Comparison of ENCODE assay signal across 14 cellular contexts in genomic region chr2:27729614-27730013, GRCh38. TPM values are rescaled to one million over a fixed set of nuclear protein-coding genes. Genes with fewer than 3 reads are reported as not detected.
DNase-seq lines count a peak whose midpoint lies in the region; ATAC-seq and TF ChIP-seq lines count a peak whose summit lies in the region.
"Had no signal": no experiment of that assay in that cellular context is flagged by ENCODE, and none has a peak within 500 bp of the region (broad histone marks: within the 10 kb centered on the region; RNA-seq: fewer than 3 reads in every experiment).

No MANE protein-coding gene starts in this region.

- H3K27ac ChIP-seq in lung (ENCODE audit: low read depth in 1 of 2, low read length in 1 of 2) (peak overlapping the region; percentile 45 to 81), subcutaneous abdominal adipose tissue (ENCODE audit: low read depth, low read length) (peak overlapping the region; percentile 38)
- H3K27ac ChIP-seq: C4-2B, SJCRH30 had no signal

- no peaks in the 10 kb centered on the region for H4K20me1 ChIP-seq in Loucy (ENCODE audit: insufficient read depth, low read length, poor library complexity, severe bottlenecking)

- H3K9me3 ChIP-seq in Loucy (ENCODE audit: insufficient read depth, low read depth, low read length) (no peaks in the 10 kb centered on the region), lung (ENCODE audit: control insufficient read depth in 2 of 2, insufficient read depth in 1 of 2, low read length in 1 of 2) (no peaks in the 10 kb centered on the region), subcutaneous abdominal adipose tissue (ENCODE audit: control insufficient read depth in 5 of 5, low read length in 5 of 5) (no peaks in the 10 kb centered on the region)
- H3K9me3 ChIP-seq: SJCRH30 had no signal

- H3K4me1 Mint-ChIP-seq in activated T-cell treated with anti-CD3 and anti-CD28 coated beads, Interleukin-2, amount 50 U/mL, for 24 hours (ENCODE audit: low read depth), result peaks cover 11% of the 10 kb centered on the region
- peaks cover 25% of the 10 kb centered on the region for H3K4me1 Mint-ChIP-seq in activated T-cell treated with anti-CD3 and anti-CD28 coated beads, Interleukin-2, amount 50 U/mL, for 72 hours (ENCODE audit: low read depth)
- peaks cover 16% of the 10 kb centered on the region for H3K4me1 Mint-ChIP-seq in activated CD4-positive, alpha-beta T cell treated with anti-CD3 and anti-CD28 coated beads, Interleukin-2, amount 10 ng/mL, durations not matched to agents 7 days and 5 days

- H3K36me3 ChIP-seq in Loucy (ENCODE audit: insufficient read depth, low read length), result no peaks in the 10 kb centered on the region
- no peaks in the 10 kb centered on the region for H3K36me3 ChIP-seq in lung (ENCODE audit: control insufficient read depth in 2 of 2, insufficient read depth in 2 of 2, low read length in 2 of 2)
- no peaks in the 10 kb centered on the region for H3K36me3 ChIP-seq in subcutaneous abdominal adipose tissue (ENCODE audit: control insufficient read depth in 5 of 5, insufficient read depth in 5 of 5, low read length in 5 of 5)
- H3K36me3 ChIP-seq: SJCRH30 had no signal

- no peaks in the 10 kb centered on the region for H3K9me2 ChIP-seq in Loucy (replicated peaks; ENCODE audit: low read depth, low read length)

- POLR2A ChIA-PET in activated CD4-positive, alpha-beta T cell treated with anti-CD3 and anti-CD28 coated beads, Interleukin-2, amount 10 ng/mL, durations not matched to agents 7 days and 5 days (lab: Charles Lee), result no interaction called here

- H3K4me3 ChIP-seq in Loucy (ENCODE audit: low read length, poor library complexity, severe bottlenecking), result no peak overlapping the region
- H3K4me3 ChIP-seq in lung, result no peak overlapping the region
- no peak overlapping the region for H3K4me3 ChIP-seq in subcutaneous abdominal adipose tissue (ENCODE audit: low read depth in 1 of 5, low read length in 5 of 5)
- H3K4me3 ChIP-seq: SJCRH30 had no signal

- H3K4me2 ChIP-seq in Loucy (ENCODE audit: low read depth, low read length, poor library complexity, severe bottlenecking), result no peak overlapping the region

- no peaks in the 10 kb centered on the region for H3K79me2 ChIP-seq in Loucy (ENCODE audit: insufficient read depth, low read length)

- TF ChIP-seq CTCF in Loucy (conservative IDR thresholded peaks at IDR 0.05; ENCODE audit: low read length) (no peak), lung (IDR thresholded peaks at IDR 0.05; ENCODE audit: control extremely low read depth, extremely low read depth) (no peak)

- H3K4me1 ChIP-seq in Loucy (ENCODE audit: insufficient read depth, low read length, poor library complexity, severe bottlenecking) (no peaks in the 10 kb centered on the region), lung (ENCODE audit: control insufficient read depth in 2 of 2, insufficient read depth in 2 of 2, low read length in 2 of 2) (peaks cover 6 to 21% of the 10 kb centered on the region in 2 donors), subcutaneous abdominal adipose tissue (ENCODE audit: control insufficient read depth in 5 of 5, insufficient read depth in 5 of 5, low read length in 5 of 5) (peaks cover 0 to 44% (median 11%) of the 10 kb centered on the region in 5 donors)

- CTCF ChIA-PET in activated CD4-positive, alpha-beta T cell treated with anti-CD3 and anti-CD28 coated beads, Interleukin-2, amount 10 ng/mL, durations not matched to agents 7 days and 5 days (lab: Charles Lee), result interaction anchor here (1.2 to 1.5 kb wide), 2 partner anchors 46 to 714 kb away, joined by 3 to 4 read pairs; no protein-coding TSS in a partner anchor

- peak; percentile 5 for DNase-seq in activated T-cell treated with anti-CD3 and anti-CD28 coated beads, Interleukin-2, amount 50 U/mL, for 24 hours
- DNase-seq in activated T-cell treated with anti-CD3 and anti-CD28 coated beads, Interleukin-2, amount 50 U/mL, for 72 hours, result no peak
- no peak for DNase-seq in lung (ENCODE audit: low spot score)
- DNase-seq in activated CD4-positive, alpha-beta T cell treated with anti-CD3 and anti-CD28 coated beads, Interleukin-2, amount 10 ng/mL, durations not matched to agents 7 days and 5 days, result no peak
- DNase-seq: H9, NCI-H1436, NCI-H2029 treated with DMSO at 0.1 percent for 48 hours, NCI-H524, SJCRH30 had no signal

- no peak overlapping the region for H3K27ac Mint-ChIP-seq in activated T-cell treated with anti-CD3 and anti-CD28 coated beads, Interleukin-2, amount 50 U/mL, for 24 hours
- no peak overlapping the region for H3K27ac Mint-ChIP-seq in activated T-cell treated with anti-CD3 and anti-CD28 coated beads, Interleukin-2, amount 50 U/mL, for 72 hours
- no peak overlapping the region for H3K27ac Mint-ChIP-seq in activated CD4-positive, alpha-beta T cell treated with anti-CD3 and anti-CD28 coated beads, Interleukin-2, amount 10 ng/mL, durations not matched to agents 7 days and 5 days

- H3K36me3 Mint-ChIP-seq in activated T-cell treated with anti-CD3 and anti-CD28 coated beads, Interleukin-2, amount 50 U/mL, for 24 hours (ENCODE audit: low read depth), result no peaks in the 10 kb centered on the region
- H3K36me3 Mint-ChIP-seq in activated T-cell treated with anti-CD3 and anti-CD28 coated beads, Interleukin-2, amount 50 U/mL, for 72 hours (ENCODE audit: insufficient read depth in 2 of 2), result peaks cover 0 to 2% of the 10 kb centered on the region in 2 donors
- no peaks in the 10 kb centered on the region for H3K36me3 Mint-ChIP-seq in activated CD4-positive, alpha-beta T cell treated with anti-CD3 and anti-CD28 coated beads, Interleukin-2, amount 10 ng/mL, durations not matched to agents 7 days and 5 days (ENCODE audit: low read depth)

- 97% methylated on average over 4 of the region's 4 CpGs for WGBS in lung, 2 donors

- ATAC-seq in activated T-cell treated with anti-CD3 and anti-CD28 coated beads, Interleukin-2, amount 50 U/mL, for 72 hours (replicated peaks in 1 of 2), result no peak
- ATAC-seq in lung (ENCODE audit: insufficient read depth, low FRiP score) (no peak), GM19397 (IDR thresholded peaks at IDR 0.05; ENCODE audit: unreplicated experiment) (no peak), GM18511 (IDR thresholded peaks at IDR 0.05; ENCODE audit: unreplicated experiment) (no peak)

- H3K27me3 Mint-ChIP-seq in activated T-cell treated with anti-CD3 and anti-CD28 coated beads, Interleukin-2, amount 50 U/mL, for 24 hours, result no peaks in the 10 kb centered on the region
- peaks cover 8% of the 10 kb centered on the region for H3K27me3 Mint-ChIP-seq in activated T-cell treated with anti-CD3 and anti-CD28 coated beads, Interleukin-2, amount 50 U/mL, for 72 hours (ENCODE audit: low read depth)
- H3K27me3 Mint-ChIP-seq in activated CD4-positive, alpha-beta T cell treated with anti-CD3 and anti-CD28 coated beads, Interleukin-2, amount 10 ng/mL, durations not matched to agents 7 days and 5 days, result no peaks in the 10 kb centered on the region

- no peaks in the 10 kb centered on the region for H3F3A ChIP-seq in Loucy (ENCODE audit: low read depth)

- H3K9ac ChIP-seq in Loucy (ENCODE audit: low read depth, low read length, poor library complexity, severe bottlenecking) (no peak overlapping the region), subcutaneous abdominal adipose tissue (ENCODE audit: low read length in 5 of 5) (no peak overlapping the region)

- H3K27me3 ChIP-seq in Loucy (ENCODE audit: insufficient read depth, low read length, poor library complexity, severe bottlenecking), result no peaks in the 10 kb centered on the region
- no peaks in the 10 kb centered on the region for H3K27me3 ChIP-seq in lung (ENCODE audit: control insufficient read depth, insufficient read depth)
- H3K27me3 ChIP-seq in subcutaneous abdominal adipose tissue (ENCODE audit: control insufficient read depth in 5 of 5, insufficient read depth in 4 of 5, low read length in 5 of 5), result peaks cover 0 to 3% (median 0%) of the 10 kb centered on the region in 5 donors
- H3K27me3 ChIP-seq: SJCRH30 had no signal

- H3K9me3 Mint-ChIP-seq in activated T-cell treated with anti-CD3 and anti-CD28 coated beads, Interleukin-2, amount 50 U/mL, for 24 hours, result no peaks in the 10 kb centered on the region
- H3K9me3 Mint-ChIP-seq in activated T-cell treated with anti-CD3 and anti-CD28 coated beads, Interleukin-2, amount 50 U/mL, for 72 hours, result peaks cover 0 to 2% of the 10 kb centered on the region in 2 donors
- H3K9me3 Mint-ChIP-seq in activated CD4-positive, alpha-beta T cell treated with anti-CD3 and anti-CD28 coated beads, Interleukin-2, amount 10 ng/mL, durations not matched to agents 7 days and 5 days, result no peaks in the 10 kb centered on the region
- H3K9me3 Mint-ChIP-seq: H9 had no signal

- 0 out of 2 replicates have a peak overlapping the region, but pooled peaks have one; percentile 58 for H2AFZ ChIP-seq in Loucy (ENCODE audit: low read length)

- H3K4me3 Mint-ChIP-seq in activated T-cell treated with anti-CD3 and anti-CD28 coated beads, Interleukin-2, amount 50 U/mL, for 24 hours, result no peak overlapping the region
- no peak overlapping the region for H3K4me3 Mint-ChIP-seq in activated T-cell treated with anti-CD3 and anti-CD28 coated beads, Interleukin-2, amount 50 U/mL, for 72 hours
- H3K4me3 Mint-ChIP-seq in activated CD4-positive, alpha-beta T cell treated with anti-CD3 and anti-CD28 coated beads, Interleukin-2, amount 10 ng/mL, durations not matched to agents 7 days and 5 days, result no peak overlapping the region
- H3K4me3 Mint-ChIP-seq: H9 had no signal

RNA-seq across cellular contexts. Expression of gene MRPL33, which starts 41.9 kb away (rescaled TPM):
- 10 to 100 TPM; 61.3 to 68.1 TPM for total RNA-seq in activated T-cell treated with anti-CD3 and anti-CD28 coated beads, Interleukin-2, amount 50 U/mL, for 72 hours
- 100 to 1,000 TPM in 1 of 2 donors, 10 to 100 TPM in 1; 59.9 to 174 TPM for total RNA-seq in lung
- polyA plus RNA-seq in lung, result 100 to 1,000 TPM in 1 of 2 donors, 10 to 100 TPM in 1; 92.4 to 153 TPM
- 10 to 100 TPM; 43.5 to 49.7 TPM for total RNA-seq in activated CD4-positive, alpha-beta T cell treated with anti-CD3 and anti-CD28 coated beads, Interleukin-2, amount 10 ng/mL, durations not matched to agents 7 days and 5 days
